1 cellular context compared by ENCODE assay signal in the genomic region with DNA sequence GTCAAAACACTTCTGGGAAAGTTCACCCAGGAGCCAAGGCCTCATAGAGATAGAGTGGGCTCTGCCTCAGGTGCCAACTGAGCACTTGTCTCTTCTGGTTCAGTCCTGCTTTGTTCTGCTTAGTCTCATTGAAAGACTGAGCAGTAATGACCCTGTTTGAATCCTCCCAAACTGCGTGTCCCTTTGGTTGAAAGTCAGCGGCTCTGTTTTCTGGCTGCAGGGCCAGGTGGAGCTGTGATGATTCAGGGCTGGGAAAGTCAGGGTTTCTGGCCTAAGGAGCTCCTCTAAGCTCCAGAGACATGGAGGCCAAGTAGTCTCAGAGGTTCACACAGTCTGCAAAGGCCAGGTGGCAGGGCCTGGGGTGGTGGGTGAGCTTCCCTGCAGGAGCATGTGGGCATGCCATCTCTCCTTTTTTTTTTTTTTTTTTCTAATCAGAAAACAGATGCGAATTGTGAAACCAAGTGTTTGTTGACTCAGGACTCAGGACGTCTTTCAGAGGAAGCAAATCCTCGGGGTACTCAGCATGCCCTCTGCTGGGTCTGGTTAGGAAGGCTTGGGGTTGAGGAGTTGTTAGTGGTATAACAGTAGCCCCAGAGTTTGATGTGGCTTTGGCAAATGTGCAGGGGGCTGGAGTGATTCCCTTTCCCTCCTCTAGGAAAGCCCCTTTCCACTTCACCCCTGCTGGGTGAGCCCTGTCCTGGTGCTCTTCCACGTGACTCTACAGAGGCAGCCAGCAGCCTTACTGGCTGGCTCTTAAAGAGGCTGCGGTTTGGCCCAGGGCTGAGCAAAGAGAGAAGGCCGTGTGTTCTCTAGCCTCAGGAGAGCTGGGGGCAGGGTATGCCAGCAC.
TF ChIP-seq lines count a peak whose summit lies in the region.

No MANE protein-coding gene starts in this region.

TF ChIP-seq in HepG2, 621 proteins besides CTCF, POLR2A, EP300 and RAD21 (continued from another document and continues in another):
- TF ChIP-seq, protein P1, sequence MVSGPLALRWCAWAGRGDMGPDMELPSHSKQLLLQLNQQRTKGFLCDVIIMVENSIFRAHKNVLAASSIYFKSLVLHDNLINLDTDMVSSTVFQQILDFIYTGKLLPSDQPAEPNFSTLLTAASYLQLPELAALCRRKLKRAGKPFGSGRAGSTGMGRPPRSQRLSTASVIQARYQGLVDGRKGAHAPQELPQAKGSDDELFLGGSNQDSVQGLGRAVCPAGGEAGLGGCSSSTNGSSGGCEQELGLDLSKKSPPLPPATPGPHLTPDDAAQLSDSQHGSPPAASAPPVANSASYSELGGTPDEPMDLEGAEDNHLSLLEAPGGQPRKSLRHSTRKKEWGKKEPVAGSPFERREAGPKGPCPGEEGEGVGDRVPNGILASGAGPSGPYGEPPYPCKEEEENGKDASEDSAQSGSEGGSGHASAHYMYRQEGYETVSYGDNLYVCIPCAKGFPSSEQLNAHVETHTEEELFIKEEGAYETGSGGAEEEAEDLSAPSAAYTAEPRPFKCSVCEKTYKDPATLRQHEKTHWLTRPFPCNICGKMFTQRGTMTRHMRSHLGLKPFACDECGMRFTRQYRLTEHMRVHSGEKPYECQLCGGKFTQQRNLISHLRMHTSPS (CRISPR knock-in tag; IDR thresholded peaks at IDR 0.05; ENCODE audit: low read depth) = 0 out of 2 replicates have a peak, but pooled peaks have one; percentile 27
- TF ChIP-seq, protein P2, sequence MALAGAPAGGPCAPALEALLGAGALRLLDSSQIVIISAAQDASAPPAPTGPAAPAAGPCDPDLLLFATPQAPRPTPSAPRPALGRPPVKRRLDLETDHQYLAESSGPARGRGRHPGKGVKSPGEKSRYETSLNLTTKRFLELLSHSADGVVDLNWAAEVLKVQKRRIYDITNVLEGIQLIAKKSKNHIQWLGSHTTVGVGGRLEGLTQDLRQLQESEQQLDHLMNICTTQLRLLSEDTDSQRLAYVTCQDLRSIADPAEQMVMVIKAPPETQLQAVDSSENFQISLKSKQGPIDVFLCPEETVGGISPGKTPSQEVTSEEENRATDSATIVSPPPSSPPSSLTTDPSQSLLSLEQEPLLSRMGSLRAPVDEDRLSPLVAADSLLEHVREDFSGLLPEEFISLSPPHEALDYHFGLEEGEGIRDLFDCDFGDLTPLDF (CRISPR knock-in tag; IDR thresholded peaks at IDR 0.05) = no peak
- 0 out of 2 replicates have a peak, but pooled peaks have one; percentile 22 for TF ChIP-seq TBX2 (CRISPR knock-in tag; IDR thresholded peaks at IDR 0.05; ENCODE audit: borderline replicate concordance)
- 0 out of 2 replicates have a peak, but pooled peaks have one; percentile 21 for TF ChIP-seq ZNF572 (CRISPR knock-in tag; IDR thresholded peaks at IDR 0.05)
- TF ChIP-seq PCBP1 (IDR thresholded peaks at IDR 0.05; ENCODE audit: borderline replicate concordance, low read depth, low read length) = no peak
- TF ChIP-seq ZNF451 (CRISPR knock-in tag; IDR thresholded peaks at IDR 0.05) = no peak
- TF ChIP-seq ZNF367 (CRISPR knock-in tag; IDR thresholded peaks at IDR 0.05; ENCODE audit: borderline replicate concordance) = no peak
- no peak for TF ChIP-seq MZF1 (CRISPR knock-in tag; IDR thresholded peaks at IDR 0.05; ENCODE audit: borderline replicate concordance)
- TF ChIP-seq ZNF101 (CRISPR knock-in tag; IDR thresholded peaks at IDR 0.05; ENCODE audit: borderline replicate concordance, low read depth) = no peak
- no peak; the same call in 1 of the 2 replicates for TF ChIP-seq ZNF33B (CRISPR knock-in tag; IDR thresholded peaks at IDR 0.05)
- TF ChIP-seq ZNF253 (CRISPR knock-in tag; IDR thresholded peaks at IDR 0.05; ENCODE audit: borderline replicate concordance) = no peak
- no peak for TF ChIP-seq SCMH1 (CRISPR knock-in tag; IDR thresholded peaks at IDR 0.05; ENCODE audit: borderline replicate concordance)
- TF ChIP-seq KDM4B (CRISPR knock-in tag; IDR thresholded peaks at IDR 0.05) = no peak
- TF ChIP-seq HNRNPH1 (optimal IDR thresholded peaks at IDR 0.05; ENCODE audit: low read depth, low read length) = no peak
- TF ChIP-seq AGO2 (optimal IDR thresholded peaks at IDR 0.05; ENCODE audit: low read depth, low read length) = no peak
- no peak for TF ChIP-seq JUN (CRISPR knock-in tag; IDR thresholded peaks at IDR 0.05)
- peak; percentile 18; the same call in 1 of the 2 replicates for TF ChIP-seq NCOA2 (CRISPR knock-in tag; IDR thresholded peaks at IDR 0.05)
- TF ChIP-seq IRF2 (CRISPR knock-in tag; IDR thresholded peaks at IDR 0.05) = no peak
- no peak for TF ChIP-seq ZSCAN31 (CRISPR knock-in tag; IDR thresholded peaks at IDR 0.05; ENCODE audit: low read depth)
- TF ChIP-seq, protein P3, sequence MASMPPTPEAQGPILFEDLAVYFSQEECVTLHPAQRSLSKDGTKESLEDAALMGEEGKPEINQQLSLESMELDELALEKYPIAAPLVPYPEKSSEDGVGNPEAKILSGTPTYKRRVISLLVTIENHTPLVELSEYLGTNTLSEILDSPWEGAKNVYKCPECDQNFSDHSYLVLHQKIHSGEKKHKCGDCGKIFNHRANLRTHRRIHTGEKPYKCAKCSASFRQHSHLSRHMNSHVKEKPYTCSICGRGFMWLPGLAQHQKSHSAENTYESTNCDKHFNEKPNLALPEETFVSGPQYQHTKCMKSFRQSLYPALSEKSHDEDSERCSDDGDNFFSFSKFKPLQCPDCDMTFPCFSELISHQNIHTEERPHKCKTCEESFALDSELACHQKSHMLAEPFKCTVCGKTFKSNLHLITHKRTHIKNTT (CRISPR knock-in tag; IDR thresholded peaks at IDR 0.05) = no peak
- TF ChIP-seq, protein P4, sequence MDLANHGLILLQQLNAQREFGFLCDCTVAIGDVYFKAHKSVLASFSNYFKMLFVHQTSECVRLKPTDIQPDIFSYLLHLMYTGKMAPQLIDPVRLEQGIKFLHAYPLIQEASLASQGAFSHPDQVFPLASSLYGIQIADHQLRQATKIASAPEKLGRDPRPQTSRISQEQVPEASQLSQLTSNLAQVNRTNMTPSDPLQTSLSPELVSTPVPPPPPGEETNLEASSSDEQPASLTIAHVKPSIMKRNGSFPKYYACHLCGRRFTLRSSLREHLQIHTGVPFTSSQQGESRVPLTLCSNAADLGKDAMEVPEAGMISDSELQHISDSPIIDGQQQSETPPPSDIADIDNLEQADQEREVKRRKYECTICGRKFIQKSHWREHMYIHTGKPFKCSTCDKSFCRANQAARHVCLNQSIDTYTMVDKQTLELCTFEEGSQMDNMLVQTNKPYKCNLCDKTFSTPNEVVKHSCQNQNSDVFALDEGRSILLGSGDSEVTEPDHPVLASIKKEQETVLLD (CRISPR knock-in tag; IDR thresholded peaks at IDR 0.05; ENCODE audit: low read depth) = no peak
- TF ChIP-seq ZNF546 (CRISPR knock-in tag; conservative IDR thresholded peaks at IDR 0.05) = no peak
- TF ChIP-seq, protein P5, sequence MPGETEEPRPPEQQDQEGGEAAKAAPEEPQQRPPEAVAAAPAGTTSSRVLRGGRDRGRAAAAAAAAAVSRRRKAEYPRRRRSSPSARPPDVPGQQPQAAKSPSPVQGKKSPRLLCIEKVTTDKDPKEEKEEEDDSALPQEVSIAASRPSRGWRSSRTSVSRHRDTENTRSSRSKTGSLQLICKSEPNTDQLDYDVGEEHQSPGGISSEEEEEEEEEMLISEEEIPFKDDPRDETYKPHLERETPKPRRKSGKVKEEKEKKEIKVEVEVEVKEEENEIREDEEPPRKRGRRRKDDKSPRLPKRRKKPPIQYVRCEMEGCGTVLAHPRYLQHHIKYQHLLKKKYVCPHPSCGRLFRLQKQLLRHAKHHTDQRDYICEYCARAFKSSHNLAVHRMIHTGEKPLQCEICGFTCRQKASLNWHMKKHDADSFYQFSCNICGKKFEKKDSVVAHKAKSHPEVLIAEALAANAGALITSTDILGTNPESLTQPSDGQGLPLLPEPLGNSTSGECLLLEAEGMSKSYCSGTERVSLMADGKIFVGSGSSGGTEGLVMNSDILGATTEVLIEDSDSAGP (CRISPR knock-in tag; IDR thresholded peaks at IDR 0.05; ENCODE audit: borderline replicate concordance) = peak; percentile 42; the same call in 1 of the 2 replicates
- TF ChIP-seq, protein P6, sequence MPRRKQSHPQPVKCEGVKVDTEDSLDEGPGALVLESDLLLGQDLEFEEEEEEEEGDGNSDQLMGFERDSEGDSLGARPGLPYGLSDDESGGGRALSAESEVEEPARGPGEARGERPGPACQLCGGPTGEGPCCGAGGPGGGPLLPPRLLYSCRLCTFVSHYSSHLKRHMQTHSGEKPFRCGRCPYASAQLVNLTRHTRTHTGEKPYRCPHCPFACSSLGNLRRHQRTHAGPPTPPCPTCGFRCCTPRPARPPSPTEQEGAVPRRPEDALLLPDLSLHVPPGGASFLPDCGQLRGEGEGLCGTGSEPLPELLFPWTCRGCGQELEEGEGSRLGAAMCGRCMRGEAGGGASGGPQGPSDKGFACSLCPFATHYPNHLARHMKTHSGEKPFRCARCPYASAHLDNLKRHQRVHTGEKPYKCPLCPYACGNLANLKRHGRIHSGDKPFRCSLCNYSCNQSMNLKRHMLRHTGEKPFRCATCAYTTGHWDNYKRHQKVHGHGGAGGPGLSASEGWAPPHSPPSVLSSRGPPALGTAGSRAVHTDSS (CRISPR knock-in tag; conservative IDR thresholded peaks at IDR 0.05) = no peak
- no peak for TF ChIP-seq HNRNPUL1 (IDR thresholded peaks at IDR 0.05; ENCODE audit: low read depth, low read length)
- TF ChIP-seq, protein P7, sequence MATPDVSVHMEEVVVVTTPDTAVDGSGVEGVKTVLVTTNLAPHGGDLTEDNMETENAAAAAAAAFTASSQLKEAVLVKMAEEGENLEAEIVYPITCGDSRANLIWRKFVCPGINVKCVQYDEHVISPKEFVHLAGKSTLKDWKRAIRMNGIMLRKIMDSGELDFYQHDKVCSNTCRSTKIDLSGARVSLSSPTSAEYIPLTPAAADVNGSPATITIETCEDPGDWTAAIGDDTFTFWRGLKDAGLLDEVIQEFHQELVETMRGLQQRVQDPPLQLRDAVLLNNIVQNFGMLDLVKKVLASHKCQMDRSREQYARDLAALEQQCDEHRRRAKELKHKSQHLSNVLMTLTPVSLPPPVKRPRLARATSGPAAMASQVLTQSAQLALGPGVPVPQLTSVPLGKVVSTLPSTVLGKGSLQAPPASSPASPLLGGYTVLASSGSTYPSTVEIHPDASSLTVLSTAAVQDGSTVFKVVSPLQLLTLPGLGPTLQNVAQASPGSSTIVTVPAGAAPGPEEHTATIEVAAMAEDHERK (CRISPR knock-in tag; IDR thresholded peaks at IDR 0.05; ENCODE audit: low read depth) = no peak
- TF ChIP-seq ZNF713 (CRISPR knock-in tag; IDR thresholded peaks at IDR 0.05) = no peak
- no peak for TF ChIP-seq RBM39 (IDR thresholded peaks at IDR 0.05; ENCODE audit: low read depth, low read length, poor library complexity, severe bottlenecking)
- peak; percentile 34; the same call in 1 of the 2 replicates for TF ChIP-seq ZNF543 (CRISPR knock-in tag; IDR thresholded peaks at IDR 0.05)
- no peak for TF ChIP-seq HCFC1 (IDR thresholded peaks at IDR 0.05; ENCODE audit: low read depth, low read length)
- TF ChIP-seq PHF21A (CRISPR knock-in tag; IDR thresholded peaks at IDR 0.05) = no peak; the same call in 1 of the 2 replicates
- TF ChIP-seq FLYWCH1 (CRISPR knock-in tag; IDR thresholded peaks at IDR 0.05) = 0 out of 2 replicates have a peak, but pooled peaks have one; percentile 30
- TF ChIP-seq CREM (IDR thresholded peaks at IDR 0.05) = 0 out of 2 replicates have a peak, but pooled peaks have one; percentile 10
- no peak for TF ChIP-seq CREM (CRISPR knock-in tag; IDR thresholded peaks at IDR 0.05)
- TF ChIP-seq ZNF24 (IDR thresholded peaks at IDR 0.05) = no peak
- TF ChIP-seq, protein P8, sequence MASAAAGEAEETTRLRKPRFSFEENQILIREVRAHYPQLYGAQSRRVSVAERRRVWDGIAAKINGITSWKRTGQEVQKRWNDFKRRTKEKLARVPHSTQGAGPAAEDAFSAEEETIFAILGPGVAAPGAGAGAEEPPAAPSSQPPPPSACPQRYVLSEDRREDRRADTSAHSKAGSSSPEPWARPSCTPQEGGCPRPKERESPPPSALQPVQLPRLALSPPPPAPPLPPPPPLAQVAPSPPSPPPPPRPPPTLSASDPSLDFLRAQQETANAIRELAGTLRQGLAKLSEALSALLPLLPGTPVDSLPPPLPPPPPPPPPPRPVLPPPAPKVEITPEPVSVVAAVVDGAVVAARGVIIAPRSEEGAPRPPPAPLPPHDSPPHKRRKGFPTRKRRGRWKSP (CRISPR knock-in tag; IDR thresholded peaks at IDR 0.05) = peak; percentile 15; the same call in 1 of the 2 replicates
- TF ChIP-seq, protein P9, sequence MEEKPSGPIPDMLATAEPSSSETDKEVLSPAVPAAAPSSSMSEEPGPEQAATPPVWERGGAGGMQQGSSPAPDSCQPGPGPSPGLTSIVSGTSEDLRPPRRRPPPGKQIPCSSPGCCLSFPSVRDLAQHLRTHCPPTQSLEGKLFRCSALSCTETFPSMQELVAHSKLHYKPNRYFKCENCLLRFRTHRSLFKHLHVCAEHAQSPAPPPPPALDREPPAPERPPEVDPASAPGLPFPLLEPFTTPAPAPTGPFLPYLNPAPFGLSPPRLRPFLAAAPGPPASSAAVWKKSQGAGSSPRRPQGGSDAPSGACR (CRISPR knock-in tag; IDR thresholded peaks at IDR 0.05) = peak; percentile 28; the same call in 1 of the 2 replicates
- TF ChIP-seq RARA (CRISPR knock-in tag; IDR thresholded peaks at IDR 0.05) = no peak
- no peak for TF ChIP-seq DR1 (CRISPR knock-in tag; IDR thresholded peaks at IDR 0.05)
- TF ChIP-seq, protein P10, sequence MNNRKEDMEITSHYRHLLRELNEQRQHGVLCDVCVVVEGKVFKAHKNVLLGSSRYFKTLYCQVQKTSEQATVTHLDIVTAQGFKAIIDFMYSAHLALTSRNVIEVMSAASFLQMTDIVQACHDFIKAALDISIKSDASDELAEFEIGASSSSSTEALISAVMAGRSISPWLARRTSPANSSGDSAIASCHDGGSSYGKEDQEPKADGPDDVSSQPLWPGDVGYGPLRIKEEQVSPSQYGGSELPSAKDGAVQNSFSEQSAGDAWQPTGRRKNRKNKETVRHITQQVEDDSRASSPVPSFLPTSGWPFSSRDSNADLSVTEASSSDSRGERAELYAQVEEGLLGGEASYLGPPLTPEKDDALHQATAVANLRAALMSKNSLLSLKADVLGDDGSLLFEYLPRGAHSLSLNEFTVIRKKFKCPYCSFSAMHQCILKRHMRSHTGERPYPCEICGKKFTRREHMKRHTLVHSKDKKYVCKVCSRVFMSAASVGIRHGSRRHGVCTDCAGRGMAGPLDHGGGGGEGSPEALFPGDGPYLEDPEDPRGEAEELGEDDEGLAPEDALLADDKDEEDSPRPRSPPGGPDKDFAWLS (CRISPR knock-in tag; IDR thresholded peaks at IDR 0.05; ENCODE audit: borderline replicate concordance) = no peak
- no peak for TF ChIP-seq ZNF672 (CRISPR knock-in tag; IDR thresholded peaks at IDR 0.05)
- no peak for TF ChIP-seq JDP2 (CRISPR knock-in tag; IDR thresholded peaks at IDR 0.05; ENCODE audit: borderline replicate concordance)
